In the genomic region with DNA sequence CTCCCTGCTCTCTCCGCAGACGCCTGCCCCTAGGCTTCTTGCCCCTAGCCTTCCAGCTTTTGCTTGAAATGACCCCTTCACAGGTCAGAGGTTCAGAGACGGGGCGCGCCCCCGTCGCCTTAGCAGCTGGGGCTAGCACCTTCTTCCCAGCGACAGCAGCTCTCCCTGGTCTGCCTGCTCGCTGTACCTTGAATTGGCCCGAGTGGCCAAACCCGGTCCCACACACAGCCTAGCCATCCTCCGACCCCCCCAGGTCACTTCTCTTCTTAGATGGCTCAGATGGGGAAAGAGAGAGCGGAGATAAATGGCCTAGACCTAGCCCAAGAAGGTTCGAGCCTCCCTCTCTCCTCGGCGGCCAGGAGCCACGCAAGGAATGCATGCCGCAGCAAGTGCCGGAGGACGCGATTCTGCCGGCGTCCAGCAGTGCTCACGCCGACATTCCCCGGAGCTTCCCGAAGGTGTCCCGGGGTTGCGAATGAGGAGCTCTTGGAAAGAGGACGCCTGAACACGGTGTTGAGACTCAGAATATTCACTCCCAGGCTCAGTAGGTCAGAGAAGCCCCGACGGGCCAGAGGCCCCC, we compare ENCODE assay signal across 2 cellular contexts.
A peak's percentile ranks its signal among the peaks of the same experiment; 100 is the strongest.
TF ChIP-seq lines count a peak whose summit lies in the region.

No MANE protein-coding gene starts in this region.

TF ChIP-seq in HCT116, 20 proteins besides CTCF, POLR2A, EP300 and RAD21:
- TF ChIP-seq, protein P1, sequence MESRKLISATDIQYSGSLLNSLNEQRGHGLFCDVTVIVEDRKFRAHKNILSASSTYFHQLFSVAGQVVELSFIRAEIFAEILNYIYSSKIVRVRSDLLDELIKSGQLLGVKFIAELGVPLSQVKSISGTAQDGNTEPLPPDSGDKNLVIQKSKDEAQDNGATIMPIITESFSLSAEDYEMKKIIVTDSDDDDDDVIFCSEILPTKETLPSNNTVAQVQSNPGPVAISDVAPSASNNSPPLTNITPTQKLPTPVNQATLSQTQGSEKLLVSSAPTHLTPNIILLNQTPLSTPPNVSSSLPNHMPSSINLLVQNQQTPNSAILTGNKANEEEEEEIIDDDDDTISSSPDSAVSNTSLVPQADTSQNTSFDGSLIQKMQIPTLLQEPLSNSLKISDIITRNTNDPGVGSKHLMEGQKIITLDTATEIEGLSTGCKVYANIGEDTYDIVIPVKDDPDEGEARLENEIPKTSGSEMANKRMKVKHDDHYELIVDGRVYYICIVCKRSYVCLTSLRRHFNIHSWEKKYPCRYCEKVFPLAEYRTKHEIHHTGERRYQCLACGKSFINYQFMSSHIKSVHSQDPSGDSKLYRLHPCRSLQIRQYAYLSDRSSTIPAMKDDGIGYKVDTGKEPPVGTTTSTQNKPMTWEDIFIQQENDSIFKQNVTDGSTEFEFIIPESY (IDR thresholded peaks at IDR 0.05; ENCODE audit: extremely low read depth, insufficient replicate concordance, low read length): no peak
- no peak for TF ChIP-seq JUND (IDR thresholded peaks at IDR 0.05)
- no peak for TF ChIP-seq SRF (IDR thresholded peaks at IDR 0.05; ENCODE audit: low read depth)

TF ChIP-seq in GM12878, 131 proteins besides CTCF, POLR2A, EP300 and RAD21:
- peak; percentile 7 for TF ChIP-seq SUZ12 (IDR thresholded peaks at IDR 0.05; ENCODE audit: unreplicated experiment)
- TF ChIP-seq, protein P2, sequence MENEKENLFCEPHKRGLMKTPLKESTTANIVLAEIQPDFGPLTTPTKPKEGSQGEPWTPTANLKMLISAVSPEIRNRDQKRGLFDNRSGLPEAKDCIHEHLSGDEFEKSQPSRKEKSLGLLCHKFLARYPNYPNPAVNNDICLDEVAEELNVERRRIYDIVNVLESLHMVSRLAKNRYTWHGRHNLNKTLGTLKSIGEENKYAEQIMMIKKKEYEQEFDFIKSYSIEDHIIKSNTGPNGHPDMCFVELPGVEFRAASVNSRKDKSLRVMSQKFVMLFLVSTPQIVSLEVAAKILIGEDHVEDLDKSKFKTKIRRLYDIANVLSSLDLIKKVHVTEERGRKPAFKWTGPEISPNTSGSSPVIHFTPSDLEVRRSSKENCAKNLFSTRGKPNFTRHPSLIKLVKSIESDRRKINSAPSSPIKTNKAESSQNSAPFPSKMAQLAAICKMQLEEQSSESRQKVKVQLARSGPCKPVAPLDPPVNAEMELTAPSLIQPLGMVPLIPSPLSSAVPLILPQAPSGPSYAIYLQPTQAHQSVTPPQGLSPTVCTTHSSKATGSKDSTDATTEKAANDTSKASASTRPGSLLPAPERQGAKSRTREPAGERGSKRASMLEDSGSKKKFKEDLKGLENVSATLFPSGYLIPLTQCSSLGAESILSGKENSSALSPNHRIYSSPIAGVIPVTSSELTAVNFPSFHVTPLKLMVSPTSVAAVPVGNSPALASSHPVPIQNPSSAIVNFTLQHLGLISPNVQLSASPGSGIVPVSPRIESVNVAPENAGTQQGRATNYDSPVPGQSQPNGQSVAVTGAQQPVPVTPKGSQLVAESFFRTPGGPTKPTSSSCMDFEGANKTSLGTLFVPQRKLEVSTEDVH (IDR thresholded peaks at IDR 0.05; ENCODE audit: low read depth, partially characterized antibody): no peak
